13 cellular contexts compared by ENCODE assay signal in genomic region chrX:12610079-12610478, GRCh38.
DNase-seq lines count a peak whose midpoint lies in the region; ATAC-seq and FAIRE-seq lines count a peak whose summit lies in the region.
"Had no signal": no experiment of that assay in that cellular context is flagged by ENCODE, and none has a peak within 500 bp of the region (broad histone marks: within the 10 kb centered on the region; RNA-seq: fewer than 3 reads in every experiment).

No MANE protein-coding gene starts in this region.

- peak overlapping the region in 3 of 11 experiments; percentile 16 to 50 (median 48); a peak in 3 of 22 replicates for H3K9ac ChIP-seq in BLaER1 treated with 17β-estradiol and CSF1 and Interleukin-3, amounts not matched to agents 10 nM and 100 nM
- H3K9ac ChIP-seq: parathyroid adenoma had no signal

- peak overlapping the region in 5 of 11 experiments; percentile 20 to 51 (median 44); a peak in 7 of 22 replicates for H3K4me2 ChIP-seq in BLaER1 treated with 17β-estradiol and CSF1 and Interleukin-3, amounts not matched to agents 10 nM and 100 nM

- H4K20me1 ChIP-seq in BLaER1 treated with 17β-estradiol and CSF1 and Interleukin-3, amounts not matched to agents 10 nM and 100 nM = peaks cover 0 to 8% (median 0%) of the 10 kb centered on the region in 11 experiments; a peak in 3 of 22 replicates

- no peak for FAIRE-seq in small intestine (lab: Jason Lieb, UNC)

- no peak overlapping the region for H3K4me3 ChIP-seq in BLaER1 treated with 17β-estradiol and CSF1 and Interleukin-3, amounts not matched to agents 10 nM and 100 nM
- H3K4me3 ChIP-seq in small intestine (ENCODE audit: low read depth in 1 of 2, low read length in 2 of 2) = no peak overlapping the region

- ATAC-seq in HG03457 (IDR thresholded peaks at IDR 0.05; ENCODE audit: unreplicated experiment) (no peak), GM19467 (IDR thresholded peaks at IDR 0.05; ENCODE audit: unreplicated experiment) (no peak)
- ATAC-seq: CD8-positive, alpha-beta T cell; stimulated activated naive CD8-positive, alpha-beta T cell treated with anti-CD3 and anti-CD28 coated beads, Interleukin-15, Interleukin-2, amounts not matched to agents 100 U/mL and 50 U/mL, for 24 hours had no signal

- DNase-seq in LHCN-M2 (ENCODE audit: low read depth) (peak; percentile 83), SW480 (ENCODE audit: low spot score) (peak; percentile 6), iris pigment epithelial cell (ENCODE audit: low read depth) (peak; percentile 14), iPS-NIHi11 (ENCODE audit: low spot score) (no peak), small intestine (no peak)
- DNase-seq: CD8-positive, alpha-beta T cell; H7; stimulated activated CD4-positive, alpha-beta T cell treated with anti-CD3 and anti-CD28 coated beads, Interleukin-4, amount 100 ng/mL, for 1 hour; stimulated activated naive CD8-positive, alpha-beta T cell treated with anti-CD3 and anti-CD28 coated beads, Interleukin-15, Interleukin-2, amounts not matched to agents 100 U/mL and 50 U/mL, for 24 hours had no signal

- no peaks in the 10 kb centered on the region for H3K36me3 ChIP-seq in BLaER1 treated with 17β-estradiol and CSF1 and Interleukin-3, amounts not matched to agents 10 nM and 100 nM
- no peaks in the 10 kb centered on the region for H3K36me3 ChIP-seq in small intestine (ENCODE audit: control insufficient read depth in 2 of 2, insufficient read depth in 2 of 2, low read length in 2 of 2)

- peaks cover 0 to 15% (median 0%) of the 10 kb centered on the region in 11 experiments; a peak in 5 of 22 replicates for H3K9me3 ChIP-seq in BLaER1 treated with 17β-estradiol and CSF1 and Interleukin-3, amounts not matched to agents 10 nM and 100 nM (replicated peaks in 1 of 11)
- H3K9me3 ChIP-seq in small intestine (ENCODE audit: control insufficient read depth, low read depth) = no peaks in the 10 kb centered on the region

- peaks cover 93 to 100% (median 98%) of the 10 kb centered on the region in 11 experiments for H3K27me3 ChIP-seq in BLaER1 treated with 17β-estradiol and CSF1 and Interleukin-3, amounts not matched to agents 10 nM and 100 nM
- no peaks in the 10 kb centered on the region for H3K27me3 ChIP-seq in small intestine (ENCODE audit: control insufficient read depth in 2 of 2, insufficient read depth in 2 of 2, low read length in 2 of 2)

- 64 to 91% (median 68%) methylated on average over 2 of the region's 2 CpGs for WGBS in small intestine, 3 donors

- peaks cover 0 to 17% (median 3%) of the 10 kb centered on the region in 10 experiments; a peak in 9 of 20 replicates for H3K4me1 ChIP-seq in BLaER1 treated with 17β-estradiol and CSF1 and Interleukin-3, amounts not matched to agents 10 nM and 100 nM
- no peaks in the 10 kb centered on the region for H3K4me1 ChIP-seq in small intestine (ENCODE audit: control insufficient read depth in 2 of 2, insufficient read depth in 1 of 2, low read depth in 1 of 2, low read length in 1 of 2)
- H3K4me1 ChIP-seq: parathyroid adenoma had no signal

- peak overlapping the region in 7 of 11 experiments; percentile 30 to 77 (median 69); a peak in 11 of 22 replicates for H3K27ac ChIP-seq in BLaER1 treated with 17β-estradiol and CSF1 and Interleukin-3, amounts not matched to agents 10 nM and 100 nM
- no peak overlapping the region for H3K27ac ChIP-seq in small intestine (ENCODE audit: low read depth in 1 of 2, low read length in 1 of 2)
- H3K27ac ChIP-seq: parathyroid adenoma had no signal

Comparison
In these comparisons a context has a peak if more than half of its experiments do, and no peak if none do; other contexts are left out.
1. H3K27ac ChIP-seq: peak in BLaER1 treated with 17β-estradiol and CSF1 and Interleukin-3, amounts not matched to agents 10 nM and 100 nM (7 of 11); none in small intestine (0 of 2).
2. DNase-seq: peak in LHCN-M2 (single experiment), SW480 (single experiment) and iris pigment epithelial cell (single experiment); none in iPS-NIHi11 (single experiment) and small intestine (single experiment).